28 cellular contexts compared by ENCODE assay signal in genomic region chr18:22021701-22022100, GRCh38.
DNase-seq lines count a peak whose midpoint lies in the region; ATAC-seq and TF ChIP-seq lines count a peak whose summit lies in the region.
"Had no signal": no experiment of that assay in that cellular context is flagged by ENCODE, and none has a peak within 500 bp of the region (broad histone marks: within the 10 kb centered on the region; RNA-seq: fewer than 3 reads in every experiment).

No MANE protein-coding gene starts in this region.

- peaks cover 51% of the 10 kb centered on the region for H3K4me1 Mint-ChIP-seq in progenitor cell of endocrine pancreas (ENCODE audit: low read depth)
- H3K4me1 Mint-ChIP-seq: activated CD4-positive, alpha-beta T cell treated with anti-CD3 and anti-CD28 coated beads for 36 hours; activated naive CD4-positive, alpha-beta T cell treated with anti-CD3 and anti-CD28 coated beads, Interleukin-2, amount 10 ng/mL, durations not matched to agents 7 days and 5 days had no signal

- peaks cover 6 to 23% (median 18%) of the 10 kb centered on the region in 4 donors for H3K4me1 ChIP-seq in liver (ENCODE audit: control insufficient read depth in 4 of 4, insufficient read depth in 4 of 4, low read length in 3 of 4)
- H3K4me1 ChIP-seq: BE2C, SJCRH30, suprapubic skin had no signal

- peak; percentile 25 to 49 for TF ChIP-seq RAD21 in liver (IDR thresholded peaks at IDR 0.05)

- H3K9me3 ChIP-seq in liver (ENCODE audit: control insufficient read depth in 4 of 4, low read length in 3 of 4) = no peaks in the 10 kb centered on the region
- H3K9me3 ChIP-seq: adrenal gland, BE2C, ovary, SJCRH30, suprapubic skin had no signal

- no peaks in the 10 kb centered on the region for H3K9me3 Mint-ChIP-seq in progenitor cell of endocrine pancreas (ENCODE audit: low read depth)
- H3K9me3 Mint-ChIP-seq: activated CD8-positive, alpha-beta T cell treated with anti-CD3 and anti-CD28 coated beads for 36 hours; activated naive CD4-positive, alpha-beta T cell treated with anti-CD3 and anti-CD28 coated beads, Interleukin-2, amount 10 ng/mL, durations not matched to agents 7 days and 5 days had no signal

- H3K27me3 Mint-ChIP-seq in progenitor cell of endocrine pancreas = no peaks in the 10 kb centered on the region
- H3K27me3 Mint-ChIP-seq: activated CD4-positive, alpha-beta T cell treated with anti-CD3 and anti-CD28 coated beads for 36 hours; activated naive CD4-positive, alpha-beta T cell treated with anti-CD3 and anti-CD28 coated beads, Interleukin-2, amount 10 ng/mL, durations not matched to agents 7 days and 5 days had no signal

- in situ Hi-C loops in ACHN (cut with HindIII; ENCODE audit: low pct_ligation_motif_present, low pct_unique_long_range_greater_than_20kb, low sequenced_read_pairs) = no loop called here

- no peak overlapping the region for H3K4me3 ChIP-seq in liver (ENCODE audit: low read depth in 1 of 3, low read length in 3 of 3)
- H3K4me3 ChIP-seq: adrenal gland, ovary, SJCRH30, suprapubic skin had no signal

- peak; percentile 73 for DNase-seq in COLO668 (lab: John Stamatoyannopoulos, UW; ENCODE audit: unreplicated experiment)
- peak; percentile 91 for DNase-seq in NCI-H146 treated with DMSO at 0.1 percent for 48 hours (lab: John Stamatoyannopoulos, UW; ENCODE audit: unreplicated experiment)
- no peak for DNase-seq in progenitor cell of endocrine pancreas (ENCODE audit: low spot score, unreplicated experiment)
- no peak for DNase-seq in NCI-H2171 (lab: John Stamatoyannopoulos, UW)
- DNase-seq in ACHN = no peak
- DNase-seq: activated CD4-positive, alpha-beta T cell treated with anti-CD3 and anti-CD28 coated beads for 36 hours; activated CD8-positive, alpha-beta T cell treated with anti-CD3 and anti-CD28 coated beads for 36 hours; activated naive CD4-positive, alpha-beta T cell treated with anti-CD3 and anti-CD28 coated beads, Interleukin-2, amount 10 ng/mL, durations not matched to agents 7 days and 5 days; BE2C; dermis blood vessel endothelial cell; DMS79; GOT3; head of caudate nucleus; KBM-7; kidney; NCI-H1092; NCI-H187; NCI-H82; ovary; SJCRH30; small intestine; stimulated activated naive CD4-positive, alpha-beta T cell; SW 1271 had no signal

- H3K27me3 ChIP-seq in liver (ENCODE audit: control insufficient read depth in 4 of 4, insufficient read depth in 4 of 4, low read length in 3 of 4) = no peaks in the 10 kb centered on the region
- H3K27me3 ChIP-seq: adrenal gland, BE2C, ovary, SJCRH30, suprapubic skin had no signal

- no peak for ATAC-seq in GM19328 (IDR thresholded peaks at IDR 0.05; ENCODE audit: unreplicated experiment)
- ATAC-seq: activated CD4-positive, alpha-beta T cell treated with anti-CD3 and anti-CD28 coated beads for 36 hours; activated CD8-positive, alpha-beta T cell treated with anti-CD3 and anti-CD28 coated beads for 36 hours; esophagus mucosa had no signal

- H3K36me3 Mint-ChIP-seq in progenitor cell of endocrine pancreas (ENCODE audit: insufficient read depth) = peaks cover 2% of the 10 kb centered on the region
- H3K36me3 Mint-ChIP-seq: activated naive CD4-positive, alpha-beta T cell treated with anti-CD3 and anti-CD28 coated beads, Interleukin-2, amount 10 ng/mL, durations not matched to agents 7 days and 5 days had no signal

- H3K36me3 ChIP-seq in liver (ENCODE audit: control insufficient read depth in 4 of 4, insufficient read depth in 3 of 4, low read depth in 1 of 4, low read length in 3 of 4) = no peaks in the 10 kb centered on the region
- H3K36me3 ChIP-seq: adrenal gland, BE2C, ovary, SJCRH30, suprapubic skin had no signal

- H3K4me3 Mint-ChIP-seq in progenitor cell of endocrine pancreas (ENCODE audit: low read depth) = peak overlapping the region; percentile 16
- H3K4me3 Mint-ChIP-seq: activated CD4-positive, alpha-beta T cell treated with anti-CD3 and anti-CD28 coated beads for 36 hours; activated CD8-positive, alpha-beta T cell treated with anti-CD3 and anti-CD28 coated beads for 36 hours; activated naive CD4-positive, alpha-beta T cell treated with anti-CD3 and anti-CD28 coated beads, Interleukin-2, amount 10 ng/mL, durations not matched to agents 7 days and 5 days had no signal

- peak overlapping the region; percentile 90 for H3K27ac Mint-ChIP-seq in progenitor cell of endocrine pancreas
- H3K27ac Mint-ChIP-seq: activated CD4-positive, alpha-beta T cell treated with anti-CD3 and anti-CD28 coated beads for 36 hours; activated CD8-positive, alpha-beta T cell treated with anti-CD3 and anti-CD28 coated beads for 36 hours; activated naive CD4-positive, alpha-beta T cell treated with anti-CD3 and anti-CD28 coated beads, Interleukin-2, amount 10 ng/mL, durations not matched to agents 7 days and 5 days had no signal

- TF ChIP-seq CTCF in liver (IDR thresholded peaks at IDR 0.05; ENCODE audit: low read depth, low read length, missing input control) = peak; percentile 4
- TF ChIP-seq CTCF in progenitor cell of endocrine pancreas (IDR thresholded peaks at IDR 0.05; ENCODE audit: unreplicated experiment) = no peak

- H3K9ac ChIP-seq in liver (ENCODE audit: low read depth in 1 of 2, low read length in 2 of 2) = no peak overlapping the region

- WGBS in liver = 42% methylated on average over 7 of the region's 7 CpGs

- H3K27ac ChIP-seq in liver (ENCODE audit: low read depth in 1 of 2, low read length in 2 of 2) = no peak overlapping the region
- H3K27ac ChIP-seq: adrenal gland, ovary, SJCRH30, suprapubic skin had no signal

TF ChIP-seq in liver, 16 proteins besides CTCF, POLR2A, EP300 and RAD21:
- TF ChIP-seq HNF4A (conservative IDR thresholded peaks at IDR 0.05) = peak in 1 of 2 donors; percentile 16
- TF ChIP-seq FOXA2 (IDR thresholded peaks at IDR 0.05) = no peak
- peak; percentile 7 for TF ChIP-seq SP1 (IDR thresholded peaks at IDR 0.05)

Comparison
In these comparisons a context has a peak if more than half of its experiments do, and no peak if none do; other contexts are left out.
1. DNase-seq: peak in COLO668 (single experiment) and NCI-H146 treated with DMSO at 0.1 percent for 48 hours (single experiment); none in progenitor cell of endocrine pancreas (single experiment), NCI-H2171 (single experiment) and ACHN (single experiment).